Comparison of ENCODE assay signal across 1 cellular context in the genomic region with DNA sequence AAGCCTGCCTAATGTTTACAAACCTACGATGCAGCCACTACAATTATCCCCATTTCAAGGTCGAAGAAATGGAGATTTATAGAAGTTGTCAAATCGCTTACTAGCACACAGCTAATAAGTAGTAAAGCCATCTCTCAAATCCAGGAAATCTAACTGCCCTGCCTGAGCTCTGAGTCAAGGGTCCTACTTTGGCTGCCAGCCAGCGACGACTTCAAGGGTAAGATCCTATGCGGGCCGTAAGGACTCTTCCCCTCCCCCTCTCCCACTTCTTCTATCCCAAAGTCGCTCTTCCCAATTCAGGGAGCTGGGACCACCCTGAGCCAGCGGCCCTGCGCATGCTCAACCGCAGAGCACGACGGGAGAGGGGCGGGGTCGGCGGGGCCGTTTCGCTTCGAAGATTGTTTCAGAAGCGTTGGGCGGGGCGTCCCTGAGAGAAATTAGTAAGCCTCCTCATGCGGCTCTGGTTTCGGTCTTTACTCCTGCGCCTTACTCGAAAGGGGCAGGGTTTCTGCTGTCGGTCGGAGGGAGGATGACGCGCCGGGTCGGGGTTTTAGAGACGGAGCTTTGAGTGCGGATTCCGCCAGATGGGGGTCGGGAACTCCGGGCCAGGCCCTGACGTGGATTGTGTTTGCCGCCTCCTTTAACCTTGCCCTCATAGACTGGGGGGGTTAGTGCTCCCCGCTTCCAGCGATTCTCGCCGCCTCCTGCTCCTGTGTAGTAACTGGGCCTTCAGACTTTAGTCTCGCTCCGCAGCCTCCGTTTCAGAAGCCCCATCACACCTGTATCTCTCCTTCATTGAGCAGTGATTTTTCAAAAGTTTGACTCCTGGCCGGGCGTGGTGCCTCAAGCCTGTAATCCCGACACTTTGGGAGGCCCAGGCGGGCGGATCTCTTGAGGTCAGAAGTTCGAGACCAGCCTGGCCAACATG.
TF ChIP-seq lines count a peak whose summit lies in the region.

A gene (plus strand): TSS at position 383 of the 928 bp plus-strand sequence. CDS start 14,603 bp downstream, outside the sequence.

TF ChIP-seq in HepG2, 621 proteins besides CTCF, POLR2A, EP300 and RAD21 (continued from another document and continues in another):
- TF ChIP-seq, protein P1, sequence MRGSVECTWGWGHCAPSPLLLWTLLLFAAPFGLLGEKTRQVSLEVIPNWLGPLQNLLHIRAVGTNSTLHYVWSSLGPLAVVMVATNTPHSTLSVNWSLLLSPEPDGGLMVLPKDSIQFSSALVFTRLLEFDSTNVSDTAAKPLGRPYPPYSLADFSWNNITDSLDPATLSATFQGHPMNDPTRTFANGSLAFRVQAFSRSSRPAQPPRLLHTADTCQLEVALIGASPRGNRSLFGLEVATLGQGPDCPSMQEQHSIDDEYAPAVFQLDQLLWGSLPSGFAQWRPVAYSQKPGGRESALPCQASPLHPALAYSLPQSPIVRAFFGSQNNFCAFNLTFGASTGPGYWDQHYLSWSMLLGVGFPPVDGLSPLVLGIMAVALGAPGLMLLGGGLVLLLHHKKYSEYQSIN (CRISPR knock-in tag; IDR thresholded peaks at IDR 0.05; ENCODE audit: borderline replicate concordance), result no peak
- TF ChIP-seq PAF1 (CRISPR knock-in tag; IDR thresholded peaks at IDR 0.05) (no peak), KLF13 (CRISPR knock-in tag; IDR thresholded peaks at IDR 0.05) (no peak), ATAD3A (CRISPR knock-in tag; IDR thresholded peaks at IDR 0.05) (no peak), HNRNPL (IDR thresholded peaks at IDR 0.05; ENCODE audit: low read depth, low read length) (no peak), ZNF510 (CRISPR knock-in tag; IDR thresholded peaks at IDR 0.05; ENCODE audit: low read depth) (no peak), ZSCAN9 (CRISPR knock-in tag; IDR thresholded peaks at IDR 0.05; ENCODE audit: borderline replicate concordance) (no peak), ZNF263 (CRISPR knock-in tag; IDR thresholded peaks at IDR 0.05) (0 out of 2 replicates have a peak, but pooled peaks have one; percentile 32), TGIF2 (CRISPR knock-in tag; IDR thresholded peaks at IDR 0.05) (no peak), ZBTB38 (CRISPR knock-in tag; IDR thresholded peaks at IDR 0.05) (no peak; the same call in 1 of the 2 replicates), ZZZ3 (CRISPR knock-in tag; IDR thresholded peaks at IDR 0.05; ENCODE audit: borderline replicate concordance) (peak; percentile 41; the same call in 1 of the 2 replicates), RCOR2 (CRISPR knock-in tag; IDR thresholded peaks at IDR 0.05) (no peak), NFYC (CRISPR knock-in tag; IDR thresholded peaks at IDR 0.05) (no peak), MED13 (CRISPR knock-in tag; IDR thresholded peaks at IDR 0.05) (no peak), ZNF672 (CRISPR knock-in tag; IDR thresholded peaks at IDR 0.05) (no peak), ZNF619 (CRISPR knock-in tag; IDR thresholded peaks at IDR 0.05) (no peak), TBL1XR1 (IDR thresholded peaks at IDR 0.05; ENCODE audit: borderline replicate concordance, low read length, partially characterized antibody) (peak; percentile 16), ZNF737 (CRISPR knock-in tag; IDR thresholded peaks at IDR 0.05; ENCODE audit: borderline replicate concordance) (no peak), ETV5 (CRISPR knock-in tag; IDR thresholded peaks at IDR 0.05; ENCODE audit: borderline replicate concordance) (no peak), ZNF138 (CRISPR knock-in tag; IDR thresholded peaks at IDR 0.05; ENCODE audit: low read depth) (no peak), TAF1 (CRISPR knock-in tag; IDR thresholded peaks at IDR 0.05) (peak; percentile 66), MTF2 (CRISPR knock-in tag; IDR thresholded peaks at IDR 0.05; ENCODE audit: borderline replicate concordance) (0 out of 2 replicates have a peak, but pooled peaks have one; percentile 25), HNRNPLL (IDR thresholded peaks at IDR 0.05; ENCODE audit: low read depth, low read length, poor library complexity, severe bottlenecking) (peak; percentile 75), HHEX (CRISPR knock-in tag; IDR thresholded peaks at IDR 0.05) (no peak), CAMTA2 (CRISPR knock-in tag; IDR thresholded peaks at IDR 0.05; ENCODE audit: borderline replicate concordance) (no peak; the same call in 1 of the 2 replicates), TSC22D2 (CRISPR knock-in tag; IDR thresholded peaks at IDR 0.05; ENCODE audit: borderline replicate concordance) (0 out of 2 replicates have a peak, but pooled peaks have one; percentile 61), ZC3H4 (CRISPR knock-in tag; IDR thresholded peaks at IDR 0.05; ENCODE audit: borderline replicate concordance) (no peak), ZNF557 (CRISPR knock-in tag; IDR thresholded peaks at IDR 0.05) (0 out of 2 replicates have a peak, but pooled peaks have one; percentile 71), ZNF383 (CRISPR knock-in tag; IDR thresholded peaks at IDR 0.05; ENCODE audit: borderline replicate concordance) (peak; percentile 69; the same call in 1 of the 2 replicates), ZNF614 (CRISPR knock-in tag; IDR thresholded peaks at IDR 0.05; ENCODE audit: borderline replicate concordance) (no peak), XBP1 (CRISPR knock-in tag; IDR thresholded peaks at IDR 0.05) (no peak), TCF7 (IDR thresholded peaks at IDR 0.05; ENCODE audit: low read depth) (no peak), ZNF605 (CRISPR knock-in tag; IDR thresholded peaks at IDR 0.05) (no peak), ZNF326 (CRISPR knock-in tag; IDR thresholded peaks at IDR 0.05; ENCODE audit: borderline replicate concordance) (no peak), ZNF253 (CRISPR knock-in tag; IDR thresholded peaks at IDR 0.05; ENCODE audit: borderline replicate concordance) (no peak), ZNF282 (IDR thresholded peaks at IDR 0.05; ENCODE audit: partially characterized antibody) (no peak), KDM6A (CRISPR knock-in tag; IDR thresholded peaks at IDR 0.05; ENCODE audit: low read depth) (no peak)
- TF ChIP-seq, protein P2, sequence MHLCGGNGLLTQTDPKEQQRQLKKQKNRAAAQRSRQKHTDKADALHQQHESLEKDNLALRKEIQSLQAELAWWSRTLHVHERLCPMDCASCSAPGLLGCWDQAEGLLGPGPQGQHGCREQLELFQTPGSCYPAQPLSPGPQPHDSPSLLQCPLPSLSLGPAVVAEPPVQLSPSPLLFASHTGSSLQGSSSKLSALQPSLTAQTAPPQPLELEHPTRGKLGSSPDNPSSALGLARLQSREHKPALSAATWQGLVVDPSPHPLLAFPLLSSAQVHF (CRISPR knock-in tag; IDR thresholded peaks at IDR 0.05), result no peak
- TF ChIP-seq, protein P3, sequence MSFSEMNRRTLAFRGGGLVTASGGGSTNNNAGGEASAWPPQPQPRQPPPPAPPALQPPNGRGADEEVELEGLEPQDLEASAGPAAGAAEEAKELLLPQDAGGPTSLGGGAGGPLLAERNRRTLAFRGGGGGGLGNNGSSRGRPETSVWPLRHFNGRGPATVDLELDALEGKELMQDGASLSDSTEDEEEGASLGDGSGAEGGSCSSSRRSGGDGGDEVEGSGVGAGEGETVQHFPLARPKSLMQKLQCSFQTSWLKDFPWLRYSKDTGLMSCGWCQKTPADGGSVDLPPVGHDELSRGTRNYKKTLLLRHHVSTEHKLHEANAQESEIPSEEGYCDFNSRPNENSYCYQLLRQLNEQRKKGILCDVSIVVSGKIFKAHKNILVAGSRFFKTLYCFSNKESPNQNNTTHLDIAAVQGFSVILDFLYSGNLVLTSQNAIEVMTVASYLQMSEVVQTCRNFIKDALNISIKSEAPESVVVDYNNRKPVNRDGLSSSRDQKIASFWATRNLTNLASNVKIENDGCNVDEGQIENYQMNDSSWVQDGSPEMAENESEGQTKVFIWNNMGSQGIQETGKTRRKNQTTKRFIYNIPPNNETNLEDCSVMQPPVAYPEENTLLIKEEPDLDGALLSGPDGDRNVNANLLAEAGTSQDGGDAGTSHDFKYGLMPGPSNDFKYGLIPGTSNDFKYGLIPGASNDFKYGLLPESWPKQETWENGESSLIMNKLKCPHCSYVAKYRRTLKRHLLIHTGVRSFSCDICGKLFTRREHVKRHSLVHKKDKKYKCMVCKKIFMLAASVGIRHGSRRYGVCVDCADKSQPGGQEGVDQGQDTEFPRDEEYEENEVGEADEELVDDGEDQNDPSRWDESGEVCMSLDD (CRISPR knock-in tag; IDR thresholded peaks at IDR 0.05; ENCODE audit: borderline replicate concordance), result no peak
- TF ChIP-seq, protein P4, sequence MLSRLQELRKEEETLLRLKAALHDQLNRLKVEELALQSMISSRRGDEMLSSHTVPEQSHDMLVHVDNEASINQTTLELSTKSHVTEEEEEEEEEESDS (CRISPR knock-in tag; IDR thresholded peaks at IDR 0.05; ENCODE audit: borderline replicate concordance), result no peak
- TF ChIP-seq, protein P5, sequence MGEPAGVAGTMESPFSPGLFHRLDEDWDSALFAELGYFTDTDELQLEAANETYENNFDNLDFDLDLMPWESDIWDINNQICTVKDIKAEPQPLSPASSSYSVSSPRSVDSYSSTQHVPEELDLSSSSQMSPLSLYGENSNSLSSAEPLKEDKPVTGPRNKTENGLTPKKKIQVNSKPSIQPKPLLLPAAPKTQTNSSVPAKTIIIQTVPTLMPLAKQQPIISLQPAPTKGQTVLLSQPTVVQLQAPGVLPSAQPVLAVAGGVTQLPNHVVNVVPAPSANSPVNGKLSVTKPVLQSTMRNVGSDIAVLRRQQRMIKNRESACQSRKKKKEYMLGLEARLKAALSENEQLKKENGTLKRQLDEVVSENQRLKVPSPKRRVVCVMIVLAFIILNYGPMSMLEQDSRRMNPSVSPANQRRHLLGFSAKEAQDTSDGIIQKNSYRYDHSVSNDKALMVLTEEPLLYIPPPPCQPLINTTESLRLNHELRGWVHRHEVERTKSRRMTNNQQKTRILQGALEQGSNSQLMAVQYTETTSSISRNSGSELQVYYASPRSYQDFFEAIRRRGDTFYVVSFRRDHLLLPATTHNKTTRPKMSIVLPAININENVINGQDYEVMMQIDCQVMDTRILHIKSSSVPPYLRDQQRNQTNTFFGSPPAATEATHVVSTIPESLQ (CRISPR knock-in tag; conservative IDR thresholded peaks at IDR 0.05), result no peak
- TF ChIP-seq, protein P6, sequence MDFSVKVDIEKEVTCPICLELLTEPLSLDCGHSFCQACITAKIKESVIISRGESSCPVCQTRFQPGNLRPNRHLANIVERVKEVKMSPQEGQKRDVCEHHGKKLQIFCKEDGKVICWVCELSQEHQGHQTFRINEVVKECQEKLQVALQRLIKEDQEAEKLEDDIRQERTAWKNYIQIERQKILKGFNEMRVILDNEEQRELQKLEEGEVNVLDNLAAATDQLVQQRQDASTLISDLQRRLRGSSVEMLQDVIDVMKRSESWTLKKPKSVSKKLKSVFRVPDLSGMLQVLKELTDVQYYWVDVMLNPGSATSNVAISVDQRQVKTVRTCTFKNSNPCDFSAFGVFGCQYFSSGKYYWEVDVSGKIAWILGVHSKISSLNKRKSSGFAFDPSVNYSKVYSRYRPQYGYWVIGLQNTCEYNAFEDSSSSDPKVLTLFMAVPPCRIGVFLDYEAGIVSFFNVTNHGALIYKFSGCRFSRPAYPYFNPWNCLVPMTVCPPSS (IDR thresholded peaks at IDR 0.05), result no peak
- TF ChIP-seq, protein P7, sequence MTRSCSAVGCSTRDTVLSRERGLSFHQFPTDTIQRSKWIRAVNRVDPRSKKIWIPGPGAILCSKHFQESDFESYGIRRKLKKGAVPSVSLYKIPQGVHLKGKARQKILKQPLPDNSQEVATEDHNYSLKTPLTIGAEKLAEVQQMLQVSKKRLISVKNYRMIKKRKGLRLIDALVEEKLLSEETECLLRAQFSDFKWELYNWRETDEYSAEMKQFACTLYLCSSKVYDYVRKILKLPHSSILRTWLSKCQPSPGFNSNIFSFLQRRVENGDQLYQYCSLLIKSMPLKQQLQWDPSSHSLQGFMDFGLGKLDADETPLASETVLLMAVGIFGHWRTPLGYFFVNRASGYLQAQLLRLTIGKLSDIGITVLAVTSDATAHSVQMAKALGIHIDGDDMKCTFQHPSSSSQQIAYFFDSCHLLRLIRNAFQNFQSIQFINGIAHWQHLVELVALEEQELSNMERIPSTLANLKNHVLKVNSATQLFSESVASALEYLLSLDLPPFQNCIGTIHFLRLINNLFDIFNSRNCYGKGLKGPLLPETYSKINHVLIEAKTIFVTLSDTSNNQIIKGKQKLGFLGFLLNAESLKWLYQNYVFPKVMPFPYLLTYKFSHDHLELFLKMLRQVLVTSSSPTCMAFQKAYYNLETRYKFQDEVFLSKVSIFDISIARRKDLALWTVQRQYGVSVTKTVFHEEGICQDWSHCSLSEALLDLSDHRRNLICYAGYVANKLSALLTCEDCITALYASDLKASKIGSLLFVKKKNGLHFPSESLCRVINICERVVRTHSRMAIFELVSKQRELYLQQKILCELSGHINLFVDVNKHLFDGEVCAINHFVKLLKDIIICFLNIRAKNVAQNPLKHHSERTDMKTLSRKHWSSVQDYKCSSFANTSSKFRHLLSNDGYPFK (CRISPR knock-in tag; IDR thresholded peaks at IDR 0.05; ENCODE audit: borderline replicate concordance), result peak; percentile 67; the same call in 1 of the 2 replicates
- TF ChIP-seq, protein P8, sequence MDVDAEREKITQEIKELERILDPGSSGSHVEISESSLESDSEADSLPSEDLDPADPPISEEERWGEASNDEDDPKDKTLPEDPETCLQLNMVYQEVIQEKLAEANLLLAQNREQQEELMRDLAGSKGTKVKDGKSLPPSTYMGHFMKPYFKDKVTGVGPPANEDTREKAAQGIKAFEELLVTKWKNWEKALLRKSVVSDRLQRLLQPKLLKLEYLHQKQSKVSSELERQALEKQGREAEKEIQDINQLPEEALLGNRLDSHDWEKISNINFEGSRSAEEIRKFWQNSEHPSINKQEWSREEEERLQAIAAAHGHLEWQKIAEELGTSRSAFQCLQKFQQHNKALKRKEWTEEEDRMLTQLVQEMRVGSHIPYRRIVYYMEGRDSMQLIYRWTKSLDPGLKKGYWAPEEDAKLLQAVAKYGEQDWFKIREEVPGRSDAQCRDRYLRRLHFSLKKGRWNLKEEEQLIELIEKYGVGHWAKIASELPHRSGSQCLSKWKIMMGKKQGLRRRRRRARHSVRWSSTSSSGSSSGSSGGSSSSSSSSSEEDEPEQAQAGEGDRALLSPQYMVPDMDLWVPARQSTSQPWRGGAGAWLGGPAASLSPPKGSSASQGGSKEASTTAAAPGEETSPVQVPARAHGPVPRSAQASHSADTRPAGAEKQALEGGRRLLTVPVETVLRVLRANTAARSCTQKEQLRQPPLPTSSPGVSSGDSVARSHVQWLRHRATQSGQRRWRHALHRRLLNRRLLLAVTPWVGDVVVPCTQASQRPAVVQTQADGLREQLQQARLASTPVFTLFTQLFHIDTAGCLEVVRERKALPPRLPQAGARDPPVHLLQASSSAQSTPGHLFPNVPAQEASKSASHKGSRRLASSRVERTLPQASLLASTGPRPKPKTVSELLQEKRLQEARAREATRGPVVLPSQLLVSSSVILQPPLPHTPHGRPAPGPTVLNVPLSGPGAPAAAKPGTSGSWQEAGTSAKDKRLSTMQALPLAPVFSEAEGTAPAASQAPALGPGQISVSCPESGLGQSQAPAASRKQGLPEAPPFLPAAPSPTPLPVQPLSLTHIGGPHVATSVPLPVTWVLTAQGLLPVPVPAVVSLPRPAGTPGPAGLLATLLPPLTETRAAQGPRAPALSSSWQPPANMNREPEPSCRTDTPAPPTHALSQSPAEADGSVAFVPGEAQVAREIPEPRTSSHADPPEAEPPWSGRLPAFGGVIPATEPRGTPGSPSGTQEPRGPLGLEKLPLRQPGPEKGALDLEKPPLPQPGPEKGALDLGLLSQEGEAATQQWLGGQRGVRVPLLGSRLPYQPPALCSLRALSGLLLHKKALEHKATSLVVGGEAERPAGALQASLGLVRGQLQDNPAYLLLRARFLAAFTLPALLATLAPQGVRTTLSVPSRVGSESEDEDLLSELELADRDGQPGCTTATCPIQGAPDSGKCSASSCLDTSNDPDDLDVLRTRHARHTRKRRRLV (CRISPR knock-in tag; IDR thresholded peaks at IDR 0.05), result peak; percentile 51; the same call in 1 of the 2 replicates
- TF ChIP-seq, protein P9, sequence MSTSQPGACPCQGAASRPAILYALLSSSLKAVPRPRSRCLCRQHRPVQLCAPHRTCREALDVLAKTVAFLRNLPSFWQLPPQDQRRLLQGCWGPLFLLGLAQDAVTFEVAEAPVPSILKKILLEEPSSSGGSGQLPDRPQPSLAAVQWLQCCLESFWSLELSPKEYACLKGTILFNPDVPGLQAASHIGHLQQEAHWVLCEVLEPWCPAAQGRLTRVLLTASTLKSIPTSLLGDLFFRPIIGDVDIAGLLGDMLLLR (CRISPR knock-in tag; IDR thresholded peaks at IDR 0.05), result no peak
